16 cellular contexts compared by ENCODE assay signal in genomic region chr14:57846631-57847030, GRCh38. TPM values are rescaled to one million over a fixed set of nuclear protein-coding genes. Genes with fewer than 3 reads are reported as not detected.
"Had no signal": no experiment of that assay in that cellular context is flagged by ENCODE, and none has a peak within 500 bp of the region (broad histone marks: within the 10 kb centered on the region; RNA-seq: fewer than 3 reads in every experiment).

No MANE protein-coding gene starts in this region.

- H3K9me3 Mint-ChIP-seq: activated T-cell treated with anti-CD3 and anti-CD28 coated beads, Interleukin-2, amount 50 U/mL, for 4 hours had no signal

- DNase-seq: activated CD4-positive, alpha-beta T cell treated with anti-CD3 and anti-CD28 coated beads, Interleukin-2, amount 50 U/mL, for 4 hours; activated CD8-positive, alpha-beta memory T cell treated with anti-CD3 and anti-CD28 coated beads, Interleukin-2, amount 10 ng/mL, durations not matched to agents 7 days and 5 days; activated gamma-delta T cell; activated T-cell treated with anti-CD3 and anti-CD28 coated beads, Interleukin-2, amount 50 U/mL, for 4 hours; gastrocnemius medialis; lower lobe of right lung; naive B cell; right lobe of liver; stimulated activated CD4-positive, alpha-beta T cell treated with anti-CD3 and anti-CD28 coated beads, Interleukin-2, amount 100 ng/mL, for 24 hours; stimulated activated naive CD4-positive, alpha-beta T cell treated with Interleukin-2 at 50 U/mL for 16 hours; T-helper 17 cell had no signal

- H3K4me1 ChIP-seq: gastrocnemius medialis, lower lobe of right lung, right lobe of liver had no signal

- H3K4me1 Mint-ChIP-seq: activated CD8-positive, alpha-beta memory T cell treated with anti-CD3 and anti-CD28 coated beads, Interleukin-2, amount 10 ng/mL, durations not matched to agents 7 days and 5 days; naive B cell; T-helper 17 cell had no signal

- H3K27ac Mint-ChIP-seq: activated CD8-positive, alpha-beta memory T cell treated with anti-CD3 and anti-CD28 coated beads, Interleukin-2, amount 10 ng/mL, durations not matched to agents 7 days and 5 days; activated naive CD8-positive, alpha-beta T cell; naive B cell; T-helper 17 cell had no signal

- H3K27me3 ChIP-seq: esophagus muscularis mucosa, gastrocnemius medialis, neutrophil, right lobe of liver had no signal

- H3K27me3 Mint-ChIP-seq: activated CD8-positive, alpha-beta memory T cell treated with anti-CD3 and anti-CD28 coated beads, Interleukin-2, amount 10 ng/mL, durations not matched to agents 7 days and 5 days; activated naive CD8-positive, alpha-beta T cell; T-helper 17 cell had no signal

- H3K4me3 ChIP-seq: esophagus muscularis mucosa, gastrocnemius medialis, lower lobe of right lung, right lobe of liver had no signal

- ATAC-seq: activated CD8-positive, alpha-beta memory T cell treated with anti-CD3 and anti-CD28 coated beads, Interleukin-2, amount 10 ng/mL, durations not matched to agents 7 days and 5 days; activated T-cell treated with anti-CD3 and anti-CD28 coated beads, Interleukin-2, amount 50 U/mL, for 4 hours; lower lobe of right lung; right lobe of liver; T-helper 17 cell had no signal

- H3K9me3 ChIP-seq: esophagus muscularis mucosa, gastrocnemius medialis, lower lobe of right lung, neutrophil, right lobe of liver had no signal

- H3K36me3 Mint-ChIP-seq: activated CD8-positive, alpha-beta memory T cell treated with anti-CD3 and anti-CD28 coated beads, Interleukin-2, amount 10 ng/mL, durations not matched to agents 7 days and 5 days; activated naive CD8-positive, alpha-beta T cell; naive B cell had no signal

- H3K4me3 Mint-ChIP-seq: activated CD8-positive, alpha-beta memory T cell treated with anti-CD3 and anti-CD28 coated beads, Interleukin-2, amount 10 ng/mL, durations not matched to agents 7 days and 5 days; activated naive CD8-positive, alpha-beta T cell; activated T-cell treated with anti-CD3 and anti-CD28 coated beads, Interleukin-2, amount 50 U/mL, for 4 hours; naive B cell; T-helper 17 cell had no signal

- H3K36me3 ChIP-seq: esophagus muscularis mucosa, gastrocnemius medialis, lower lobe of right lung, neutrophil, right lobe of liver had no signal

- H3K27ac ChIP-seq: esophagus muscularis mucosa, lower lobe of right lung, neutrophil, right lobe of liver had no signal

RNA-seq across cellular contexts. Expression of gene SLC35F4, which starts 19.3 kb away (rescaled TPM):
- total RNA-seq: activated CD8-positive, alpha-beta memory T cell treated with anti-CD3 and anti-CD28 coated beads, Interleukin-2, amount 10 ng/mL, durations not matched to agents 7 days and 5 days; activated T-cell treated with anti-CD3 and anti-CD28 coated beads, Interleukin-2, amount 50 U/mL, for 4 hours; bronchial epithelial cell; gastrocnemius medialis; kidney epithelial cell; lower lobe of right lung; right lobe of liver; T-helper 17 cell had no signal
